In genomic region chr18:54100920-54101319, GRCh38 we compare ENCODE assay signal across 23 cellular contexts.
DNase-seq lines count a peak whose midpoint lies in the region; ATAC-seq and TF ChIP-seq lines count a peak whose summit lies in the region.
"Had no signal": no experiment of that assay in that cellular context is flagged by ENCODE, and none has a peak within 500 bp of the region (broad histone marks: within the 10 kb centered on the region; RNA-seq: fewer than 3 reads in every experiment).

No MANE protein-coding gene starts in this region.

- no peaks in the 10 kb centered on the region for H3K27me3 ChIP-seq in heart left ventricle
- H3K27me3 ChIP-seq: dorsolateral prefrontal cortex, vagina had no signal

- ATAC-seq in heart left ventricle (no peak), GM19351 (IDR thresholded peaks at IDR 0.05; ENCODE audit: unreplicated experiment) (no peak)
- ATAC-seq: activated CD4-positive, alpha-beta T cell treated with anti-CD3 and anti-CD28 coated beads for 36 hours; CD8-positive, alpha-beta T cell; lower lobe of right lung had no signal

- H3K9me3 ChIP-seq in heart left ventricle: peaks cover 0 to 5% (median 0%) of the 10 kb centered on the region in 12 donors
- H3K9me3 ChIP-seq: lower lobe of right lung, thoracic aorta, vagina had no signal

- H3K36me3 ChIP-seq in heart left ventricle: no peaks in the 10 kb centered on the region
- H3K36me3 ChIP-seq: lower lobe of right lung, thoracic aorta, vagina had no signal

- no peak overlapping the region for H3K27ac ChIP-seq in heart left ventricle
- H3K27ac ChIP-seq: dorsolateral prefrontal cortex, lower lobe of right lung, RWPE1, thoracic aorta, vagina had no signal

- TF ChIP-seq POLR2A in heart left ventricle (IDR thresholded peaks at IDR 0.05): no peak

- WGBS in heart left ventricle, 4 donors: 48 to 76% (median 58%) methylated on average over 3 of the region's 3 CpGs

- DNase-seq in NCI-H82 (lab: John Stamatoyannopoulos, UW): peak; percentile 50
- DNase-seq in NCI-H82 treated with DMSO at 0.1 percent for 48 hours (lab: John Stamatoyannopoulos, UW; ENCODE audit: unreplicated experiment): no peak
- peak; percentile 90 for DNase-seq in NCI-H446 treated with DMSO at 0.1 percent for 48 hours (lab: John Stamatoyannopoulos, UW)
- DNase-seq in choroid plexus epithelial cell (ENCODE audit: low read depth): peak; percentile 29
- peak; percentile 29 for DNase-seq in superior temporal gyrus (ENCODE audit: extremely low spot score)
- DNase-seq in A172 (ENCODE audit: low spot score): no peak
- no peak for DNase-seq in heart left ventricle
- DNase-seq: activated CD4-positive, alpha-beta T cell treated with anti-CD3 and anti-CD28 coated beads for 36 hours; activated CD8-positive, alpha-beta memory T cell treated with anti-CD3 and anti-CD28 coated beads for 24 hours; activated effector memory CD4-positive, alpha-beta T cell treated with Interleukin-2 at 50 U/mL for 16 hours; activated naive CD8-positive, alpha-beta T cell treated with anti-CD3 and anti-CD28 coated beads, Interleukin-2, amount 10 ng/mL, durations not matched to agents 7 days and 5 days; CD8-positive, alpha-beta T cell; cerebellar nuclear complex; H9; KBM-7; lower lobe of right lung; NCI-H1436 treated with DMSO at 0.1 percent for 48 hours; stimulated activated naive CD4-positive, alpha-beta T cell treated with Interleukin-2 at 50 U/mL for 16 hours had no signal

- intact Hi-C loops in heart left ventricle (cut with DNase I): no loop called here

- H3K4me3 ChIP-seq in choroid plexus epithelial cell (ENCODE audit: low read depth, low read length) (no peak overlapping the region), heart left ventricle (no peak overlapping the region)
- H3K4me3 ChIP-seq: dorsolateral prefrontal cortex, lower lobe of right lung, thoracic aorta, vagina had no signal

- no peaks in the 10 kb centered on the region for H3K4me1 ChIP-seq in heart left ventricle
- H3K4me1 ChIP-seq: lower lobe of right lung, vagina had no signal

- TF ChIP-seq CTCF in choroid plexus epithelial cell (conservative IDR thresholded peaks at IDR 0.05; ENCODE audit: low read depth, low read length): no peak
- TF ChIP-seq CTCF in heart left ventricle (IDR thresholded peaks at IDR 0.05): no peak

Comparison
In these comparisons a context has a peak if more than half of its experiments do, and no peak if none do; other contexts are left out.
1. DNase-seq: peak in NCI-H82 (single experiment), NCI-H446 treated with DMSO at 0.1 percent for 48 hours (single experiment), choroid plexus epithelial cell (single experiment) and superior temporal gyrus (single experiment); none in NCI-H82 treated with DMSO at 0.1 percent for 48 hours (single experiment), A172 (single experiment) and heart left ventricle (0 of 5).